Comparison of ENCODE assay signal across 17 cellular contexts in the genomic region with DNA sequence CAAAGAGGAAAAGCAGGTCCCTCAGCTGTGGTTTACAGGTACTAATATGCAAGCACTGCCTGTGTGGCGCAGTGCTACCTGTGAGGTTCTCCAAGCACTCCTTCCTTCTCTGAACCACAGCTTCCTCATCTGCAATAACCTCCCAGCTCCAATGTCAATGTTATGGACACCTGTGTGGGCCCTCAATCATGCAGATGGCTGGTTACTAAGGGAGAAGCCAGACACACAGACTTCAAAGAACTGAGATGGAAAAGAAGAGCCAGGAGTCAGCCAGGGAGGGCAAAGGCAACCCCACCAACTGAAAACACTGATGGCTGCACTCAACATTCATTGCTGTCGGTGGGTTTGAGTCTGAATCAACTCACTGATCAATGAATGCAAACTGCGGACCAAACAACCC.
A peak's percentile ranks its signal among the peaks of the same experiment; 100 is the strongest.
DNase-seq lines count a peak whose midpoint lies in the region; TF ChIP-seq lines count a peak whose summit lies in the region.
"Had no signal": no experiment of that assay in that cellular context is flagged by ENCODE, and none has a peak within 500 bp of the region (broad histone marks: within the 10 kb centered on the region; RNA-seq: fewer than 3 reads in every experiment).

No MANE protein-coding gene starts in this region.

- no peak overlapping the region for H3K27ac ChIP-seq in coronary artery
- H3K27ac ChIP-seq in dorsolateral prefrontal cortex = no peak overlapping the region
- H3K27ac ChIP-seq: KMS-11 had no signal

- H3K36me3 ChIP-seq in H7 (replicated peaks; ENCODE audit: control insufficient read depth, insufficient read depth, low read length) = no peaks in the 10 kb centered on the region
- H3K36me3 ChIP-seq: MG63 had no signal

- TF ChIP-seq CTCF in chondrocyte (IDR thresholded peaks at IDR 0.05) (no peak), osteocyte (IDR thresholded peaks at IDR 0.05) (no peak), coronary artery (IDR thresholded peaks at IDR 0.05) (no peak), dorsolateral prefrontal cortex (IDR thresholded peaks at IDR 0.05 in 54 of 56, conservative IDR thresholded peaks at IDR 0.05 in 2 of 56; ENCODE audit: low read depth in 1 of 56, partially characterized antibody in 56 of 56) (no peak)

- H3K4me3 Mint-ChIP-seq in chondrocyte (ENCODE audit: unreplicated experiment) = no peak overlapping the region
- no peak overlapping the region for H3K4me3 Mint-ChIP-seq in osteocyte (ENCODE audit: unreplicated experiment)
- H3K4me3 Mint-ChIP-seq: CD4-positive, CD25-positive, alpha-beta regulatory T cell had no signal

- H3K4me1 Mint-ChIP-seq in chondrocyte (ENCODE audit: low read depth) (peaks cover 61% of the 10 kb centered on the region), osteocyte (ENCODE audit: unreplicated experiment) (peaks cover 72% of the 10 kb centered on the region)
- H3K4me1 Mint-ChIP-seq: CD4-positive, CD25-positive, alpha-beta regulatory T cell had no signal

- in situ Hi-C loops in KBM-7 (cut with MboI; ENCODE audit: low pct_unique_long_range_greater_than_20kb, low sequenced_read_pairs) = no loop called here

- H3K36me3 Mint-ChIP-seq in chondrocyte (ENCODE audit: low read depth) (no peaks in the 10 kb centered on the region), osteocyte (ENCODE audit: unreplicated experiment) (peaks cover 15% of the 10 kb centered on the region)
- H3K36me3 Mint-ChIP-seq: CD4-positive, CD25-positive, alpha-beta regulatory T cell had no signal

- H3K27me3 ChIP-seq in H7 (ENCODE audit: control insufficient read depth, insufficient read depth, low read length) (no peaks in the 10 kb centered on the region), dorsolateral prefrontal cortex (no peaks in the 10 kb centered on the region)
- H3K27me3 ChIP-seq: MG63 had no signal

- H3K27me3 Mint-ChIP-seq in chondrocyte (ENCODE audit: low read depth) = no peaks in the 10 kb centered on the region
- no peaks in the 10 kb centered on the region for H3K27me3 Mint-ChIP-seq in osteocyte (ENCODE audit: unreplicated experiment)
- H3K27me3 Mint-ChIP-seq: CD4-positive, CD25-positive, alpha-beta regulatory T cell had no signal

- peak overlapping the region; percentile 63 for H3K27ac Mint-ChIP-seq in chondrocyte (ENCODE audit: unreplicated experiment)
- H3K27ac Mint-ChIP-seq in osteocyte (ENCODE audit: unreplicated experiment) = peak overlapping the region; percentile 6
- H3K27ac Mint-ChIP-seq: CD4-positive, CD25-positive, alpha-beta regulatory T cell had no signal

- H3K4me3 ChIP-seq in H7 (ENCODE audit: insufficient read depth, low read depth, low read length) (no peak overlapping the region), coronary artery (no peak overlapping the region), dorsolateral prefrontal cortex (no peak overlapping the region)
- H3K4me3 ChIP-seq: MG63 had no signal

- peak; percentile 13 for DNase-seq in H7
- DNase-seq in KBM-7 = peak; percentile 20
- DNase-seq in chondrocyte (ENCODE audit: low spot score) = no peak
- DNase-seq in osteocyte (ENCODE audit: extremely low spot score, unreplicated experiment) = no peak
- no peak for DNase-seq in coronary artery (ENCODE audit: low spot score)
- DNase-seq in activated CD4-positive, alpha-beta T cell treated with anti-CD3 and anti-CD28 coated beads, Interleukin-2, amount 50 U/mL, for 1 hour = no peak
- DNase-seq in dorsolateral prefrontal cortex = no peak
- DNase-seq: AML-193; CD4-positive, CD25-positive, alpha-beta regulatory T cell; DMS79; MG63; NCI-H1092 treated with DMSO at 0.1 percent for 48 hours; NCI-H187; NCI-H446 treated with DMSO at 0.1 percent for 48 hours; NCI-H82; SIG-M5 had no signal

- intact Hi-C loops in dorsolateral prefrontal cortex (cut with DNase I) = no loop called here

- H3K9me3 Mint-ChIP-seq in chondrocyte (ENCODE audit: low read depth) (peaks cover 3% of the 10 kb centered on the region), osteocyte (ENCODE audit: unreplicated experiment) (no peaks in the 10 kb centered on the region)
- H3K9me3 Mint-ChIP-seq: CD4-positive, CD25-positive, alpha-beta regulatory T cell had no signal

Comparison
In these comparisons a context has a peak if more than half of its experiments do, and no peak if none do; other contexts are left out.
1. DNase-seq: peak in H7 (single experiment) and KBM-7 (single experiment); none in chondrocyte (single experiment), osteocyte (single experiment), coronary artery (single experiment), activated CD4-positive, alpha-beta T cell treated with anti-CD3 and anti-CD28 coated beads, Interleukin-2, amount 50 U/mL, for 1 hour (single experiment) and dorsolateral prefrontal cortex (0 of 10).